15 cellular contexts compared by ENCODE assay signal in genomic region chr3:105772635-105773034, GRCh38.
A peak's percentile ranks its signal among the peaks of the same experiment; 100 is the strongest.
DNase-seq lines count a peak whose midpoint lies in the region; ATAC-seq and TF ChIP-seq lines count a peak whose summit lies in the region.
"Had no signal": no experiment of that assay in that cellular context is flagged by ENCODE, and none has a peak within 500 bp of the region (broad histone marks: within the 10 kb centered on the region; RNA-seq: fewer than 3 reads in every experiment).

No MANE protein-coding gene starts in this region.

- no peak overlapping the region for H3K9ac ChIP-seq in SU-DHL-6 (ENCODE audit: low read length)

- H3K4me1 Mint-ChIP-seq in activated T-cell treated with anti-CD3 and anti-CD28 coated beads, Interleukin-2, amount 50 U/mL, for 72 hours (ENCODE audit: low read depth): peaks cover 100% of the 10 kb centered on the region
- H3K4me1 Mint-ChIP-seq in central memory CD8-positive, alpha-beta T cell: peaks cover 95% of the 10 kb centered on the region

- H3K79me2 ChIP-seq in SU-DHL-6 (ENCODE audit: insufficient read depth, low read length): peaks cover 81% of the 10 kb centered on the region

- peaks cover 38% of the 10 kb centered on the region for H3K36me3 ChIP-seq in SU-DHL-6 (ENCODE audit: low read length)

- peaks cover 15 to 68% of the 10 kb centered on the region in 2 donors for H3K36me3 Mint-ChIP-seq in activated T-cell treated with anti-CD3 and anti-CD28 coated beads, Interleukin-2, amount 50 U/mL, for 72 hours (ENCODE audit: insufficient read depth in 2 of 2)
- peaks cover 20% of the 10 kb centered on the region for H3K36me3 Mint-ChIP-seq in central memory CD8-positive, alpha-beta T cell (ENCODE audit: insufficient read depth)

- no peaks in the 10 kb centered on the region for H3K27me3 ChIP-seq in SU-DHL-6 (ENCODE audit: low read length)

- H3F3A ChIP-seq in SU-DHL-6 (ENCODE audit: insufficient read depth): peaks cover 13% of the 10 kb centered on the region; the same call in 1 of the 2 replicates

- H3K9me2 ChIP-seq in SU-DHL-6 (replicated peaks; ENCODE audit: insufficient read depth, low read length): no peaks in the 10 kb centered on the region

- peak overlapping the region; percentile 1; the same call in 1 of the 2 replicates for H3K27ac ChIP-seq in SU-DHL-6 (ENCODE audit: low read depth, low read length)

- no peak for DNase-seq in activated T-cell treated with anti-CD3 and anti-CD28 coated beads, Interleukin-2, amount 50 U/mL, for 72 hours
- DNase-seq in activated T-cell treated with anti-CD3 and anti-CD28 coated beads, Interleukin-2, amount 50 U/mL, for 48 hours: no peak
- DNase-seq in central memory CD8-positive, alpha-beta T cell (ENCODE audit: low spot score in 2 of 2): no peak
- DNase-seq in Ammon's horn (ENCODE audit: low spot score): no peak
- DNase-seq in NCI-H1417 treated with DMSO at 0.1 percent for 48 hours (lab: John Stamatoyannopoulos, UW): no peak
- DNase-seq: AML-193, H7, MM.1S, NCI-H1105, NCI-H187, NCI-H446, NCI-H774 had no signal

- ATAC-seq in activated T-cell treated with anti-CD3 and anti-CD28 coated beads, Interleukin-2, amount 50 U/mL, for 72 hours (replicated peaks in 1 of 2): no peak
- ATAC-seq in central memory CD8-positive, alpha-beta T cell (replicated peaks; ENCODE audit: extremely low read depth, poor library complexity, severe bottlenecking): no peak
- ATAC-seq in GM18909 (IDR thresholded peaks at IDR 0.05; ENCODE audit: poor library complexity, unreplicated experiment): no peak
- ATAC-seq: HepG2 had no signal

- peaks cover 0 to 1% of the 10 kb centered on the region in 2 donors for H3K9me3 Mint-ChIP-seq in activated T-cell treated with anti-CD3 and anti-CD28 coated beads, Interleukin-2, amount 50 U/mL, for 72 hours
- peaks cover 5% of the 10 kb centered on the region for H3K9me3 Mint-ChIP-seq in central memory CD8-positive, alpha-beta T cell

- no peak overlapping the region for H2AFZ ChIP-seq in SU-DHL-6 (ENCODE audit: low read depth, low read length, severe bottlenecking)

- TF ChIP-seq CTCF in SU-DHL-6 (IDR thresholded peaks at IDR 0.05; ENCODE audit: insufficient read depth, low read length, poor library complexity, severe bottlenecking): no peak

- peak overlapping the region; percentile 2 for H3K4me2 ChIP-seq in SU-DHL-6 (ENCODE audit: low read depth, low read length, poor library complexity, severe bottlenecking)

- H3K9me3 ChIP-seq in SU-DHL-6 (ENCODE audit: insufficient read depth, low read length): no peaks in the 10 kb centered on the region

- peak overlapping the region; percentile 14 for H3K27ac Mint-ChIP-seq in activated T-cell treated with anti-CD3 and anti-CD28 coated beads, Interleukin-2, amount 50 U/mL, for 72 hours
- peak overlapping the region; percentile 64 for H3K27ac Mint-ChIP-seq in central memory CD8-positive, alpha-beta T cell (ENCODE audit: low read depth)

- no peak overlapping the region for H3K4me3 Mint-ChIP-seq in activated T-cell treated with anti-CD3 and anti-CD28 coated beads, Interleukin-2, amount 50 U/mL, for 72 hours
- H3K4me3 Mint-ChIP-seq in central memory CD8-positive, alpha-beta T cell: peak overlapping the region; percentile 64

- no peaks in the 10 kb centered on the region for H3K27me3 Mint-ChIP-seq in activated T-cell treated with anti-CD3 and anti-CD28 coated beads, Interleukin-2, amount 50 U/mL, for 72 hours (ENCODE audit: low read depth)
- no peaks in the 10 kb centered on the region for H3K27me3 Mint-ChIP-seq in central memory CD8-positive, alpha-beta T cell

- no peak overlapping the region for H3K4me3 ChIP-seq in SU-DHL-6 (ENCODE audit: insufficient read depth, low read length, poor library complexity, severe bottlenecking)

- no peaks in the 10 kb centered on the region for H4K20me1 ChIP-seq in SU-DHL-6 (ENCODE audit: low read depth, low read length)
